Comparison of ENCODE assay signal across 10 cellular contexts in the genomic region with DNA sequence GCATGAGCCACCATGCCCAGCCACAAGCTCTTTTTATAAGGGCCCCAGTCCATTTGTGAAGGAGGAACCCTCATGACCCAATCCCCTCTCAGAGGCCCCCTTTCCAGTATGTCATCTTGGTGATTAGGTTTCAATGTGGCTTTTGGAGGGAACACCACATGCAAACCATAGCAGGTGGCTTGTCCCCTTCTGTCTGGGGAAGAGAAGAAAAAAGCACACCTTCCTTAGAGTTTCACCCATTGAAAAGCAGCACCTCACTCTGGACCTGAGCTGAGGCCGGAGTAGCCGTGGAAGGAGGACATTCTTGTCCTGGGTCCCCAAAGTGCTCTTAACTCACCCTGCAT. TPM values are rescaled to one million over a fixed set of nuclear protein-coding genes. Genes with fewer than 3 reads are reported as not detected.
DNase-seq lines count a peak whose midpoint lies in the region; ATAC-seq and TF ChIP-seq lines count a peak whose summit lies in the region.
"Had no signal": no experiment of that assay in that cellular context is flagged by ENCODE, and none has a peak within 500 bp of the region (broad histone marks: within the 10 kb centered on the region; RNA-seq: fewer than 3 reads in every experiment).

No MANE protein-coding gene starts in this region.

- peak overlapping the region in 1 of 2 donors; percentile 64 for H3K4me3 Mint-ChIP-seq in CD14-positive monocyte
- H3K4me3 Mint-ChIP-seq in dendritic cell treated with granulocyte-macrophage colony-stimulating factor and Interleukin-4, amounts not matched to agents 40 ng/mL and 50 ng/mL, for 4 days, result no peak overlapping the region

- peak overlapping the region in 5 of 7 donors; percentile 23 to 88 (median 59) for H3K27ac Mint-ChIP-seq in CD14-positive monocyte
- peak overlapping the region; percentile 34 for H3K27ac Mint-ChIP-seq in dendritic cell treated with granulocyte-macrophage colony-stimulating factor and Interleukin-4, amounts not matched to agents 40 ng/mL and 50 ng/mL, for 4 days

- no peak overlapping the region for H3K4me3 ChIP-seq in psoas muscle
- no peak overlapping the region for H3K4me3 ChIP-seq in BE2C (ENCODE audit: low read depth, low read length)

- H3K27me3 ChIP-seq in psoas muscle (ENCODE audit: insufficient read depth in 3 of 3, low read length in 2 of 3) (no peaks in the 10 kb centered on the region), BE2C (no peaks in the 10 kb centered on the region)

- H3K4me1 ChIP-seq in psoas muscle (no peaks in the 10 kb centered on the region), BE2C (no peaks in the 10 kb centered on the region)

- DNase-seq in CD14-positive monocyte (ENCODE audit: low spot score), result peak; percentile 50
- DNase-seq in KBM-7, result peak; percentile 18
- DNase-seq in psoas muscle, result no peak
- DNase-seq in BE2C, result no peak
- DNase-seq in kidney glomerular epithelial cell (lab: John Stamatoyannopoulos, UW), result no peak
- DNase-seq: cortex of kidney, DND-41 had no signal

- peaks cover 0 to 30% of the 10 kb centered on the region in 2 donors for H3K36me3 ChIP-seq in psoas muscle (ENCODE audit: insufficient read depth in 1 of 2, low read depth in 1 of 2)
- H3K36me3 ChIP-seq in BE2C, result no peaks in the 10 kb centered on the region; the same call in 1 of the 2 replicates

- intact Hi-C loops in CD14-positive monocyte (cut with micrococcal nuclease) (loop anchor here in 1 of 2 donors (10.0 kb wide), 1 partner anchor 83 kb away; no protein-coding TSS in a partner anchor), psoas muscle (cut with DNase I) (no loop called here)
- intact Hi-C loops in dendritic cell treated with granulocyte-macrophage colony-stimulating factor and Interleukin-4, amounts not matched to agents 40 ng/mL and 50 ng/mL, for 4 days (cut with micrococcal nuclease), result no loop called here

- TF ChIP-seq CTCF in CD14-positive monocyte (IDR thresholded peaks at IDR 0.05), result no peak
- TF ChIP-seq CTCF in psoas muscle (IDR thresholded peaks at IDR 0.05), result no peak
- TF ChIP-seq CTCF in BE2C (IDR thresholded peaks at IDR 0.05; ENCODE audit: low read depth, low read length), result no peak

- H3K4me1 Mint-ChIP-seq in CD14-positive monocyte, result peaks cover 34% of the 10 kb centered on the region
- H3K4me1 Mint-ChIP-seq in dendritic cell treated with granulocyte-macrophage colony-stimulating factor and Interleukin-4, amounts not matched to agents 40 ng/mL and 50 ng/mL, for 4 days (ENCODE audit: low read depth), result peaks cover 42% of the 10 kb centered on the region

- H3K36me3 Mint-ChIP-seq in CD14-positive monocyte, result peaks cover 18 to 24% of the 10 kb centered on the region in 2 donors
- peaks cover 43% of the 10 kb centered on the region for H3K36me3 Mint-ChIP-seq in dendritic cell treated with granulocyte-macrophage colony-stimulating factor and Interleukin-4, amounts not matched to agents 40 ng/mL and 50 ng/mL, for 4 days (ENCODE audit: low read depth)

- H3K9me3 ChIP-seq in psoas muscle, result no peaks in the 10 kb centered on the region
- H3K9me3 ChIP-seq in BE2C, result no peaks in the 10 kb centered on the region

- peak; percentile 0 to 2 (median 1) for ATAC-seq in psoas muscle
- no peak for ATAC-seq in GM21447 (IDR thresholded peaks at IDR 0.05; ENCODE audit: unreplicated experiment)
- no peak for ATAC-seq in GM18858 (IDR thresholded peaks at IDR 0.05; ENCODE audit: unreplicated experiment)

- H3K27me3 Mint-ChIP-seq in CD14-positive monocyte (ENCODE audit: low read depth in 3 of 3), result peaks cover 0 to 4% (median 2%) of the 10 kb centered on the region in 3 donors
- peaks cover 2% of the 10 kb centered on the region for H3K27me3 Mint-ChIP-seq in dendritic cell treated with granulocyte-macrophage colony-stimulating factor and Interleukin-4, amounts not matched to agents 40 ng/mL and 50 ng/mL, for 4 days

- peak overlapping the region; percentile 79 for H3K27ac ChIP-seq in psoas muscle

- H3K9me3 Mint-ChIP-seq in CD14-positive monocyte, result peaks cover 0 to 11% (median 0%) of the 10 kb centered on the region in 7 donors
- H3K9me3 Mint-ChIP-seq in dendritic cell treated with granulocyte-macrophage colony-stimulating factor and Interleukin-4, amounts not matched to agents 40 ng/mL and 50 ng/mL, for 4 days, result no peaks in the 10 kb centered on the region

- WGBS in psoas muscle, 3 donors, result 40 to 53% (median 44%) methylated on average over 2 of the region's 2 CpGs

- in situ Hi-C loops in KBM-7 (cut with MboI; ENCODE audit: low pct_unique_long_range_greater_than_20kb, low sequenced_read_pairs), result no loop called here

RNA-seq across cellular contexts. Expression of gene NEAT1, which starts 25.4 kb away (rescaled TPM):
- polyA plus RNA-seq in CD14-positive monocyte (1 to 10 TPM in 1 of 2 donors, under 1 TPM in 1; 0.90 to 1.3 TPM), psoas muscle (100 to 1,000 TPM; 474 to 758 (median 716) TPM)
- 1,000 to 10,000 TPM in 1 of 4 donors, 100 to 1,000 TPM in 3; 517 to 1,759 (median 646) TPM for total RNA-seq in psoas muscle
- 301 TPM for polyA plus RNA-seq in BE2C (2012; ENCODE audit: insufficient read depth, insufficient read length, low read depth)

RNA-seq across cellular contexts. Expression of gene MALAT1, which starts 50.8 kb away (rescaled TPM):
- polyA plus RNA-seq in CD14-positive monocyte (100 to 1,000 TPM; 263 to 554 TPM), psoas muscle (100 to 1,000 TPM; 102 to 846 (median 299) TPM)
- over 10,000 TPM in 1 of 4 donors, 1,000 to 10,000 TPM in 3; 3,071 to 11,376 (median 4,986) TPM for total RNA-seq in psoas muscle
- 273 TPM for polyA plus RNA-seq in BE2C (2012; ENCODE audit: insufficient read depth, insufficient read length, low read depth)

Comparison
In these comparisons a context has a peak if more than half of its experiments do, and no peak if none do; other contexts are left out.
1. DNase-seq: peak in CD14-positive monocyte (single experiment) and KBM-7 (single experiment); none in psoas muscle (0 of 2), BE2C (single experiment) and kidney glomerular epithelial cell (single experiment).
2. ATAC-seq: peak in psoas muscle (4 of 4); none in GM21447 (single experiment) and GM18858 (single experiment).
3. RNA of gene NEAT1, which starts 25.4 kb away (polyA plus RNA-seq): 474 to 758 TPM in psoas muscle; 0.90 to 1.3 TPM in CD14-positive monocyte; every median in the first group is over 100 times any median in the second.